10 cellular contexts compared by ENCODE assay signal in the genomic region with DNA sequence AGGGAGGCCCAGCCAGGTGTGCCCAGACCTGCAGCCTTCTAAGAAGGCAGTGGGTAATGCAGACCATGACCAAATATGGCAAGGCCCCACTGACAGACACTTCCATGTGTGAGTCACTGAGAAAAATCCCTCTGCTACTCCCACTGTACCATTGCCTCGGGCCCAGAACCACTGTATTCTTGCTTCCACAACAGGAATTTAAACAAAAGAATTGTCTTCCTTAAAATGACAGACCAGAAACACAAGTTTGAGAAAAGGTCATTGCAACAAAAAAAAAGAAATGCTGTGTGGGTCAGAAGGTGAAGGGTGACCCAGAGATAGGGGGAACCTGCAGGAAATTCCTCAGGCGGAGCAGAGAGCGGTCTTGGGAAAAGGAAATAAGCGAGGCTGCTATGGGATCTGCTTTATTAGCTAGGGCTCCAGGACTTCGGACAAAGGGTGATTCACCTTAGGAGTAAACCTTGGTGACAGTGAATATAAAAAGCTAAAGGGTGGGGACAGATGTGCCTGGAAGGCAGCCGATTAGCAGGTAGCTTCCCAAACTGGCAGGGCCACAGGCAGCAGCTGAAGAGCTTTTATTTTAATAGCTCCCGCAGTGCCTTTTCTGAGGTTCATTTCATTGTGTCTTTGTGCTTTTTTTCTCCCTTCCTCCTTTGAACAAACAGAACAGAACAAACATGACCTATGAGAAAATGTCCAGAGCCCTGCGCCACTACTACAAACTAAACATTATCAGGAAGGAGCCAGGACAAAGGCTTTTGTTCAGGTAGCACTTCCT.
DNase-seq lines count a peak whose midpoint lies in the region; ATAC-seq and TF ChIP-seq lines count a peak whose summit lies in the region.
"Had no signal": no experiment of that assay in that cellular context is flagged by ENCODE, and none has a peak within 500 bp of the region (broad histone marks: within the 10 kb centered on the region; RNA-seq: fewer than 3 reads in every experiment).

No MANE protein-coding gene starts in this region.

- peak in 1 of 2 donors; percentile 20 for TF ChIP-seq RAD21 in liver (IDR thresholded peaks at IDR 0.05)

- H3K27ac Mint-ChIP-seq in MCF 10A (ENCODE audit: low read depth, unreplicated experiment): peak overlapping the region; percentile 74
- H3K27ac Mint-ChIP-seq in activated CD4-positive, alpha-beta T cell treated with anti-CD3 and anti-CD28 coated beads, Interleukin-2, amount 10 ng/mL, durations not matched to agents 7 days and 5 days: no peak overlapping the region
- H3K27ac Mint-ChIP-seq: natural killer cell treated with Interleukin-12 subunit alpha and Interleukin-12 subunit beta and Interleukin-15 and Interleukin-18, amount 100 ng/mL, for 72 hours had no signal

- BruUV-seq in MCF 10A (replicated peaks; lab: Mats Ljungman, UMichigan): no TSS peak

- CTCF ChIA-PET in MCF 10A (lab: Yijun Ruan, JAX): no interaction called here
- CTCF ChIA-PET in activated CD4-positive, alpha-beta T cell treated with anti-CD3 and anti-CD28 coated beads, Interleukin-2, amount 10 ng/mL, durations not matched to agents 7 days and 5 days (lab: Charles Lee): no interaction called here

- H3K36me3 ChIP-seq in liver (ENCODE audit: control insufficient read depth in 4 of 4, insufficient read depth in 3 of 4, low read depth in 1 of 4, low read length in 3 of 4): peaks cover 0 to 21% (median 7%) of the 10 kb centered on the region in 4 donors
- no peaks in the 10 kb centered on the region for H3K36me3 ChIP-seq in WERI-Rb-1

- WGBS in liver: 46% methylated on average over 8 of the region's 8 CpGs

- intact Hi-C loops in MCF 10A (cut with micrococcal nuclease): loop anchor here (10.0 kb wide), 1 partner anchor 101 kb away; no protein-coding TSS in a partner anchor

- peaks cover 22% of the 10 kb centered on the region for H3K36me3 Mint-ChIP-seq in MCF 10A (ENCODE audit: insufficient read depth, unreplicated experiment)
- peaks cover 77% of the 10 kb centered on the region for H3K36me3 Mint-ChIP-seq in activated CD4-positive, alpha-beta T cell treated with anti-CD3 and anti-CD28 coated beads, Interleukin-2, amount 10 ng/mL, durations not matched to agents 7 days and 5 days (ENCODE audit: low read depth)

- TF ChIP-seq CTCF in MCF 10A (IDR thresholded peaks at IDR 0.05; ENCODE audit: unreplicated experiment) (no peak), liver (IDR thresholded peaks at IDR 0.05; ENCODE audit: low read depth, low read length, missing input control) (no peak), WERI-Rb-1 (IDR thresholded peaks at IDR 0.05; ENCODE audit: low read depth, low read length) (no peak)

- H3K4me1 ChIP-seq in liver (ENCODE audit: control insufficient read depth in 4 of 4, insufficient read depth in 4 of 4, low read length in 3 of 4): peaks cover 5 to 17% (median 12%) of the 10 kb centered on the region in 4 donors

- H3K4me1 Mint-ChIP-seq in MCF 10A (ENCODE audit: insufficient read depth, unreplicated experiment): peaks cover 23% of the 10 kb centered on the region
- H3K4me1 Mint-ChIP-seq in activated CD4-positive, alpha-beta T cell treated with anti-CD3 and anti-CD28 coated beads, Interleukin-2, amount 10 ng/mL, durations not matched to agents 7 days and 5 days: peaks cover 19% of the 10 kb centered on the region

- no peak overlapping the region for H3K9ac ChIP-seq in liver (ENCODE audit: low read depth in 1 of 2, low read length in 2 of 2)

- DNase-seq in A172 (ENCODE audit: low spot score) (peak; percentile 54), M059J (ENCODE audit: low read depth) (peak; percentile 94), MCF 10A (ENCODE audit: unreplicated experiment) (peak; percentile 92), WERI-Rb-1 (no peak)
- DNase-seq in stimulated activated CD4-positive, alpha-beta T cell treated with anti-CD3 and anti-CD28 coated beads, Interleukin-4, amount 100 ng/mL, for 1 hour: no peak
- no peak for DNase-seq in activated CD4-positive, alpha-beta T cell treated with anti-CD3 and anti-CD28 coated beads, Interleukin-2, amount 10 ng/mL, durations not matched to agents 7 days and 5 days

- H3K27me3 ChIP-seq in liver (ENCODE audit: control insufficient read depth in 4 of 4, insufficient read depth in 4 of 4, low read length in 3 of 4) (no peaks in the 10 kb centered on the region), WERI-Rb-1 (ENCODE audit: insufficient read depth, low read depth, severe bottlenecking) (no peaks in the 10 kb centered on the region)
- H3K27me3 ChIP-seq: BLaER1 treated with 17β-estradiol and CSF1 and Interleukin-3, amounts not matched to agents 10 nM and 100 nM had no signal

- no peaks in the 10 kb centered on the region for H3K9me3 Mint-ChIP-seq in MCF 10A (ENCODE audit: unreplicated experiment)
- H3K9me3 Mint-ChIP-seq in activated CD4-positive, alpha-beta T cell treated with anti-CD3 and anti-CD28 coated beads, Interleukin-2, amount 10 ng/mL, durations not matched to agents 7 days and 5 days: peaks cover 7% of the 10 kb centered on the region

- H3K27ac ChIP-seq in liver (ENCODE audit: low read depth in 1 of 2, low read length in 2 of 2): peak overlapping the region; percentile 33 to 70
- no peak overlapping the region for H3K27ac ChIP-seq in WERI-Rb-1

- POLR2A ChIA-PET in MCF 10A (lab: Yijun Ruan, JAX): interaction anchor here (1.1 to 1.8 kb wide), 5 partner anchors 10 to 305 kb away, joined by 3 to 6 read pairs (median 4); no protein-coding TSS in a partner anchor
- POLR2A ChIA-PET in activated CD4-positive, alpha-beta T cell treated with anti-CD3 and anti-CD28 coated beads, Interleukin-2, amount 10 ng/mL, durations not matched to agents 7 days and 5 days (lab: Charles Lee): no interaction called here

- ATAC-seq in GM21825 (IDR thresholded peaks at IDR 0.05; ENCODE audit: unreplicated experiment): no peak
- ATAC-seq: natural killer cell treated with Interleukin-12 subunit alpha and Interleukin-12 subunit beta and Interleukin-15 and Interleukin-18, amount 100 ng/mL, for 72 hours had no signal

- no peak overlapping the region for H3K4me3 ChIP-seq in liver (ENCODE audit: low read depth in 1 of 3, low read length in 3 of 3)
- H3K4me3 ChIP-seq in WERI-Rb-1 (ENCODE audit: low read depth, low read length): no peak overlapping the region
- H3K4me3 ChIP-seq: BLaER1 treated with 17β-estradiol and CSF1 and Interleukin-3, amounts not matched to agents 10 nM and 100 nM had no signal

- no peak overlapping the region for H3K4me3 Mint-ChIP-seq in MCF 10A (ENCODE audit: unreplicated experiment)
- no peak overlapping the region for H3K4me3 Mint-ChIP-seq in activated CD4-positive, alpha-beta T cell treated with anti-CD3 and anti-CD28 coated beads, Interleukin-2, amount 10 ng/mL, durations not matched to agents 7 days and 5 days
- H3K4me3 Mint-ChIP-seq: natural killer cell treated with Interleukin-12 subunit alpha and Interleukin-12 subunit beta and Interleukin-15 and Interleukin-18, amount 100 ng/mL, for 72 hours had no signal

- no peaks in the 10 kb centered on the region for H3K27me3 Mint-ChIP-seq in MCF 10A (ENCODE audit: insufficient read depth, unreplicated experiment)
- no peaks in the 10 kb centered on the region for H3K27me3 Mint-ChIP-seq in activated CD4-positive, alpha-beta T cell treated with anti-CD3 and anti-CD28 coated beads, Interleukin-2, amount 10 ng/mL, durations not matched to agents 7 days and 5 days
- H3K27me3 Mint-ChIP-seq: natural killer cell treated with Interleukin-12 subunit alpha and Interleukin-12 subunit beta and Interleukin-15 and Interleukin-18, amount 100 ng/mL, for 72 hours had no signal

- H3K9me3 ChIP-seq in liver (ENCODE audit: control insufficient read depth in 4 of 4, low read length in 3 of 4) (no peaks in the 10 kb centered on the region), WERI-Rb-1 (ENCODE audit: severe bottlenecking) (no peaks in the 10 kb centered on the region)

TF ChIP-seq in liver, 16 proteins besides CTCF, POLR2A, EP300 and RAD21 (continues in another document):
- no peak for TF ChIP-seq TAF1 (conservative IDR thresholded peaks at IDR 0.05)
- peak; percentile 42 to 58 for TF ChIP-seq RXRA (IDR thresholded peaks at IDR 0.05)
- TF ChIP-seq, protein P1, sequence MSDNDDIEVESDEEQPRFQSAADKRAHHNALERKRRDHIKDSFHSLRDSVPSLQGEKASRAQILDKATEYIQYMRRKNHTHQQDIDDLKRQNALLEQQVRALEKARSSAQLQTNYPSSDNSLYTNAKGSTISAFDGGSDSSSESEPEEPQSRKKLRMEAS (IDR thresholded peaks at IDR 0.05): peak; percentile 76
- TF ChIP-seq YY1 (IDR thresholded peaks at IDR 0.05): peak; percentile 60
- no peak for TF ChIP-seq FOXA2 (IDR thresholded peaks at IDR 0.05)
- TF ChIP-seq SP1 (IDR thresholded peaks at IDR 0.05): peak; percentile 56
- TF ChIP-seq HNF4A (conservative IDR thresholded peaks at IDR 0.05): peak; percentile 57 to 62
- TF ChIP-seq, protein P2, sequence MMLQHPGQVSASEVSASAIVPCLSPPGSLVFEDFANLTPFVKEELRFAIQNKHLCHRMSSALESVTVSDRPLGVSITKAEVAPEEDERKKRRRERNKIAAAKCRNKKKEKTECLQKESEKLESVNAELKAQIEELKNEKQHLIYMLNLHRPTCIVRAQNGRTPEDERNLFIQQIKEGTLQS (IDR thresholded peaks at IDR 0.05): no peak
- TF ChIP-seq HNF4G (IDR thresholded peaks at IDR 0.05): peak; percentile 19
- TF ChIP-seq GABPA (IDR thresholded peaks at IDR 0.05 in 1 of 2, conservative IDR thresholded peaks at IDR 0.05 in 1 of 2): peak in 1 of 2 donors; percentile 21
- TF ChIP-seq EGR1 (IDR thresholded peaks at IDR 0.05; ENCODE audit: low read depth in 2 of 2): peak; percentile 11 to 16

Comparison
In these comparisons a context has a peak if more than half of its experiments do, and no peak if none do; other contexts are left out.
1. DNase-seq: peak in A172 (single experiment), M059J (single experiment) and MCF 10A (single experiment); none in WERI-Rb-1 (single experiment), stimulated activated CD4-positive, alpha-beta T cell treated with anti-CD3 and anti-CD28 coated beads, Interleukin-4, amount 100 ng/mL, for 1 hour (single experiment) and activated CD4-positive, alpha-beta T cell treated with anti-CD3 and anti-CD28 coated beads, Interleukin-2, amount 10 ng/mL, durations not matched to agents 7 days and 5 days (single experiment).